Comparison of ENCODE assay signal across 15 cellular contexts in genomic region chr20:18984238-18985200, GRCh38.
DNase-seq lines count a peak whose midpoint lies in the region; ATAC-seq, FAIRE-seq and TF ChIP-seq lines count a peak whose summit lies in the region.
"Had no signal": no experiment of that assay in that cellular context is flagged by ENCODE, and none has a peak within 500 bp of the region (broad histone marks: within the 10 kb centered on the region; RNA-seq: fewer than 3 reads in every experiment).

No MANE protein-coding gene starts in this region.

- no peak for FAIRE-seq in bronchial epithelial cell (lab: Jason Lieb, UNC)

- no peak for ATAC-seq in GM21825 (IDR thresholded peaks at IDR 0.05; ENCODE audit: unreplicated experiment)
- ATAC-seq: activated CD8-positive, alpha-beta T cell treated with anti-CD3 and anti-CD28 coated beads for 36 hours had no signal

- no peaks in the 10 kb centered on the region for H3K4me1 ChIP-seq in effector memory CD4-positive, alpha-beta T cell (ENCODE audit: control insufficient read depth, insufficient read depth, low read length, poor library complexity, severe bottlenecking)

- TF ChIP-seq CTCF in bronchial epithelial cell (IDR thresholded peaks at IDR 0.05; ENCODE audit: insufficient read depth, low read length, severe bottlenecking): no peak
- no peak for TF ChIP-seq CTCF in nephron (IDR thresholded peaks at IDR 0.05; ENCODE audit: unreplicated experiment in 3 of 3)

- H3K36me3 Mint-ChIP-seq in nephron (ENCODE audit: low read depth): no peaks in the 10 kb centered on the region
- H3K36me3 Mint-ChIP-seq: activated naive CD8-positive, alpha-beta T cell had no signal

- DNase-seq in DMS153 (lab: John Stamatoyannopoulos, UW): peak; percentile 62
- peak; percentile 53 for DNase-seq in NCI-H1092 (lab: John Stamatoyannopoulos, UW)
- DNase-seq in bronchial epithelial cell (ENCODE audit: low read depth): peak; percentile 25
- DNase-seq in Kasumi-1 (lab: John Stamatoyannopoulos, UW): no peak
- DNase-seq in effector memory CD4-positive, alpha-beta T cell: no peak
- no peak for DNase-seq in stimulated activated naive CD4-positive, alpha-beta T cell treated with Interleukin-2 at 50 U/mL for 16 hours (lab: John Stamatoyannopoulos, UW)
- DNase-seq: AML-193; HCEC 1CT; NK-92 treated with Interleukin-12 subunit alpha and Interleukin-12 subunit beta, amount 100 ng/mL, for 24 hours; T-helper 1 cell; tibial artery had no signal

- H3K4me3 ChIP-seq in bronchial epithelial cell (ENCODE audit: low read depth, low read length): no peak overlapping the region
- H3K4me3 ChIP-seq in effector memory CD4-positive, alpha-beta T cell (ENCODE audit: insufficient read depth, low read depth, low read length, poor library complexity, severe bottlenecking): no peak overlapping the region
- H3K4me3 ChIP-seq: tibial artery had no signal

- H3K27ac Mint-ChIP-seq in nephron: peak overlapping the region in 2 of 3 experiments; percentile 63 to 70
- H3K27ac Mint-ChIP-seq: activated CD8-positive, alpha-beta T cell treated with anti-CD3 and anti-CD28 coated beads for 36 hours; activated naive CD8-positive, alpha-beta T cell had no signal

- no peak overlapping the region for H3K4me3 Mint-ChIP-seq in nephron
- H3K4me3 Mint-ChIP-seq: activated CD8-positive, alpha-beta T cell treated with anti-CD3 and anti-CD28 coated beads for 36 hours; activated naive CD8-positive, alpha-beta T cell had no signal

- H3K9me3 ChIP-seq in effector memory CD4-positive, alpha-beta T cell (ENCODE audit: control insufficient read depth, low read length): no peaks in the 10 kb centered on the region
- H3K9me3 ChIP-seq: tibial artery had no signal

- no peaks in the 10 kb centered on the region for H3K27me3 ChIP-seq in bronchial epithelial cell (ENCODE audit: control insufficient read depth, insufficient read depth, low read length)
- no peaks in the 10 kb centered on the region for H3K27me3 ChIP-seq in effector memory CD4-positive, alpha-beta T cell (replicated peaks; ENCODE audit: control insufficient read depth, insufficient read depth, low read length, poor library complexity, severe bottlenecking)
- H3K27me3 ChIP-seq: tibial artery had no signal

- peaks cover 25% of the 10 kb centered on the region for H3K4me1 Mint-ChIP-seq in nephron

- no peak overlapping the region for H3K27ac ChIP-seq in effector memory CD4-positive, alpha-beta T cell (ENCODE audit: insufficient read depth, low read length, poor library complexity, severe bottlenecking)

- H3K36me3 ChIP-seq in bronchial epithelial cell (ENCODE audit: control insufficient read depth, insufficient read depth, low read length): no peaks in the 10 kb centered on the region
- no peaks in the 10 kb centered on the region for H3K36me3 ChIP-seq in effector memory CD4-positive, alpha-beta T cell (ENCODE audit: control insufficient read depth, insufficient read depth, low read length)
- H3K36me3 ChIP-seq: tibial artery had no signal

- H3K9me3 Mint-ChIP-seq in nephron: no peaks in the 10 kb centered on the region
- H3K9me3 Mint-ChIP-seq: activated CD8-positive, alpha-beta T cell treated with anti-CD3 and anti-CD28 coated beads for 36 hours had no signal

- no peaks in the 10 kb centered on the region for H3K27me3 Mint-ChIP-seq in nephron (ENCODE audit: low read depth)
- H3K27me3 Mint-ChIP-seq: activated naive CD8-positive, alpha-beta T cell had no signal

Comparison
In these comparisons a context has a peak if more than half of its experiments do, and no peak if none do; other contexts are left out.
1. DNase-seq: peak in DMS153 (single experiment), NCI-H1092 (single experiment) and bronchial epithelial cell (single experiment); none in Kasumi-1 (0 of 2), effector memory CD4-positive, alpha-beta T cell (0 of 3) and stimulated activated naive CD4-positive, alpha-beta T cell treated with Interleukin-2 at 50 U/mL for 16 hours (single experiment).